Comparison of ENCODE assay signal across 19 cellular contexts in genomic region chr13:33145667-33146066, GRCh38.
DNase-seq lines count a peak whose midpoint lies in the region; ATAC-seq, FAIRE-seq and TF ChIP-seq lines count a peak whose summit lies in the region.
"Had no signal": no experiment of that assay in that cellular context is flagged by ENCODE, and none has a peak within 500 bp of the region (broad histone marks: within the 10 kb centered on the region; RNA-seq: fewer than 3 reads in every experiment).

No MANE protein-coding gene starts in this region.

- peaks cover 8% of the 10 kb centered on the region for H4K20me1 ChIP-seq in smooth muscle cell (ENCODE audit: low read depth)

- H3K27me3 ChIP-seq in right cardiac atrium (ENCODE audit: control insufficient read depth, insufficient read depth) (no peaks in the 10 kb centered on the region), smooth muscle cell (ENCODE audit: low read depth) (no peaks in the 10 kb centered on the region)

- peak; percentile 65 for FAIRE-seq in GM19239 (lab: Jason Lieb, UNC)
- FAIRE-seq: H1, HTR-8/SVneo had no signal

- H3K4me1 Mint-ChIP-seq in activated T-helper 17 cell treated with anti-CD3 and anti-CD28 coated beads, Interleukin-2, amount 50 U/mL, for 72 hours: peaks cover 4% of the 10 kb centered on the region
- H3K4me1 Mint-ChIP-seq in stimulated activated naive B cell treated with anti-CD40 and anti-IgM and Interleukin-4, amounts not matched to agents 10 μg/mL and 1 μg/mL and 100 μg/mL, for 72 hours: peaks cover 5 to 6% of the 10 kb centered on the region in 2 donors

- no peaks in the 10 kb centered on the region for H3F3A ChIP-seq in smooth muscle cell (ENCODE audit: low read depth)

- DNase-seq in Right ventricle myocardium inferior (ENCODE audit: missing footprints) (no peak), right cardiac atrium (no peak), GM19239 (ENCODE audit: insufficient read length, low spot score) (no peak), smooth muscle cell (lab: John Stamatoyannopoulos, UW; ENCODE audit: unreplicated experiment) (no peak)
- DNase-seq in stimulated activated naive B cell treated with anti-CD40 and anti-IgM and Interleukin-4, amounts not matched to agents 10 μg/mL and 1 μg/mL and 100 μg/mL, for 72 hours: no peak
- DNase-seq: ACHN; CD4-positive, alpha-beta memory T cell; DMS79; MV-4-11; NCI-H1417 treated with DMSO at 0.1 percent for 48 hours; NCI-H2029; NCI-H2171 treated with DMSO at 0.1 percent for 48 hours; NCI-H82 had no signal

- no peak overlapping the region for H2AFZ ChIP-seq in smooth muscle cell (ENCODE audit: low read depth)

- H3K4me3 Mint-ChIP-seq in activated T-helper 17 cell treated with anti-CD3 and anti-CD28 coated beads, Interleukin-2, amount 50 U/mL, for 72 hours: no peak overlapping the region
- peak overlapping the region in 1 of 2 donors; percentile 5 for H3K4me3 Mint-ChIP-seq in stimulated activated naive B cell treated with anti-CD40 and anti-IgM and Interleukin-4, amounts not matched to agents 10 μg/mL and 1 μg/mL and 100 μg/mL, for 72 hours
- H3K4me3 Mint-ChIP-seq: B cell; CD4-positive, alpha-beta memory T cell had no signal

- H3K9me3 ChIP-seq in right cardiac atrium (ENCODE audit: control insufficient read depth, low read length): no peaks in the 10 kb centered on the region
- no peaks in the 10 kb centered on the region for H3K9me3 ChIP-seq in smooth muscle cell (replicated peaks; ENCODE audit: low read depth)

- 87% methylated on average over 4 of the region's 4 CpGs for WGBS in right cardiac atrium
- 90% methylated on average over 4 of the region's 4 CpGs for WGBS in smooth muscle cell (ENCODE audit: low lambda C conversion rate)

- no peak overlapping the region for H3K9ac ChIP-seq in smooth muscle cell (ENCODE audit: low read depth)

- H3K79me2 ChIP-seq in smooth muscle cell (ENCODE audit: low read depth): no peaks in the 10 kb centered on the region

- H3K9me3 Mint-ChIP-seq in activated T-helper 17 cell treated with anti-CD3 and anti-CD28 coated beads, Interleukin-2, amount 50 U/mL, for 72 hours: peaks cover 4% of the 10 kb centered on the region
- peaks cover 0 to 4% of the 10 kb centered on the region in 2 donors for H3K9me3 Mint-ChIP-seq in stimulated activated naive B cell treated with anti-CD40 and anti-IgM and Interleukin-4, amounts not matched to agents 10 μg/mL and 1 μg/mL and 100 μg/mL, for 72 hours

- peak; percentile 62 for ATAC-seq in Right ventricle myocardium inferior
- ATAC-seq in right cardiac atrium: no peak
- peak; percentile 59 for ATAC-seq in activated T-helper 17 cell treated with anti-CD3 and anti-CD28 coated beads, Interleukin-2, amount 50 U/mL, for 72 hours (replicated peaks)
- peak in 1 of 2 donors; percentile 16 for ATAC-seq in stimulated activated naive B cell treated with anti-CD40 and anti-IgM and Interleukin-4, amounts not matched to agents 10 μg/mL and 1 μg/mL and 100 μg/mL, for 72 hours (replicated peaks)
- no peak for ATAC-seq in GM19351 (IDR thresholded peaks at IDR 0.05; ENCODE audit: unreplicated experiment)
- ATAC-seq: Panc1 had no signal

- H3K4me2 ChIP-seq in smooth muscle cell: no peak overlapping the region

- intact Hi-C loops in Right ventricle myocardium inferior (cut with DNase I) (no loop called here), right cardiac atrium (cut with DNase I) (no loop called here)

- no peaks in the 10 kb centered on the region for H3K36me3 Mint-ChIP-seq in activated T-helper 17 cell treated with anti-CD3 and anti-CD28 coated beads, Interleukin-2, amount 50 U/mL, for 72 hours (ENCODE audit: low read depth)
- peaks cover 0 to 5% of the 10 kb centered on the region in 2 donors for H3K36me3 Mint-ChIP-seq in stimulated activated naive B cell treated with anti-CD40 and anti-IgM and Interleukin-4, amounts not matched to agents 10 μg/mL and 1 μg/mL and 100 μg/mL, for 72 hours
- H3K36me3 Mint-ChIP-seq: CD4-positive, alpha-beta memory T cell had no signal

- H3K27ac ChIP-seq in right cardiac atrium (ENCODE audit: low read length) (no peak overlapping the region), smooth muscle cell (ENCODE audit: low read depth) (no peak overlapping the region)

- no peak for TF ChIP-seq CTCF in smooth muscle cell (IDR thresholded peaks at IDR 0.05; ENCODE audit: borderline replicate concordance, insufficient read depth, poor library complexity, severe bottlenecking)

- peak overlapping the region; percentile 32 for H3K27ac Mint-ChIP-seq in activated T-helper 17 cell treated with anti-CD3 and anti-CD28 coated beads, Interleukin-2, amount 50 U/mL, for 72 hours
- H3K27ac Mint-ChIP-seq in stimulated activated naive B cell treated with anti-CD40 and anti-IgM and Interleukin-4, amounts not matched to agents 10 μg/mL and 1 μg/mL and 100 μg/mL, for 72 hours: peak overlapping the region; percentile 25
- H3K27ac Mint-ChIP-seq: B cell had no signal

- no peaks in the 10 kb centered on the region for H3K36me3 ChIP-seq in smooth muscle cell (ENCODE audit: low read depth)

- H3K27me3 Mint-ChIP-seq in activated T-helper 17 cell treated with anti-CD3 and anti-CD28 coated beads, Interleukin-2, amount 50 U/mL, for 72 hours: peaks cover 16% of the 10 kb centered on the region
- H3K27me3 Mint-ChIP-seq in stimulated activated naive B cell treated with anti-CD40 and anti-IgM and Interleukin-4, amounts not matched to agents 10 μg/mL and 1 μg/mL and 100 μg/mL, for 72 hours: peaks cover 0 to 12% of the 10 kb centered on the region in 2 donors

- H3K4me3 ChIP-seq in right cardiac atrium (ENCODE audit: low read length): no peak overlapping the region
- no peak overlapping the region for H3K4me3 ChIP-seq in smooth muscle cell

- no peaks in the 10 kb centered on the region for H3K4me1 ChIP-seq in right cardiac atrium (ENCODE audit: control insufficient read depth, insufficient read depth, low read length)
- no peaks in the 10 kb centered on the region for H3K4me1 ChIP-seq in smooth muscle cell (ENCODE audit: low read depth)

Comparison
In these comparisons a context has a peak if more than half of its experiments do, and no peak if none do; other contexts are left out.
1. ATAC-seq: peak in Right ventricle myocardium inferior (single experiment) and activated T-helper 17 cell treated with anti-CD3 and anti-CD28 coated beads, Interleukin-2, amount 50 U/mL, for 72 hours (single experiment); none in right cardiac atrium (0 of 2) and GM19351 (single experiment).